Comparison of ENCODE assay signal across 17 cellular contexts in the genomic region with DNA sequence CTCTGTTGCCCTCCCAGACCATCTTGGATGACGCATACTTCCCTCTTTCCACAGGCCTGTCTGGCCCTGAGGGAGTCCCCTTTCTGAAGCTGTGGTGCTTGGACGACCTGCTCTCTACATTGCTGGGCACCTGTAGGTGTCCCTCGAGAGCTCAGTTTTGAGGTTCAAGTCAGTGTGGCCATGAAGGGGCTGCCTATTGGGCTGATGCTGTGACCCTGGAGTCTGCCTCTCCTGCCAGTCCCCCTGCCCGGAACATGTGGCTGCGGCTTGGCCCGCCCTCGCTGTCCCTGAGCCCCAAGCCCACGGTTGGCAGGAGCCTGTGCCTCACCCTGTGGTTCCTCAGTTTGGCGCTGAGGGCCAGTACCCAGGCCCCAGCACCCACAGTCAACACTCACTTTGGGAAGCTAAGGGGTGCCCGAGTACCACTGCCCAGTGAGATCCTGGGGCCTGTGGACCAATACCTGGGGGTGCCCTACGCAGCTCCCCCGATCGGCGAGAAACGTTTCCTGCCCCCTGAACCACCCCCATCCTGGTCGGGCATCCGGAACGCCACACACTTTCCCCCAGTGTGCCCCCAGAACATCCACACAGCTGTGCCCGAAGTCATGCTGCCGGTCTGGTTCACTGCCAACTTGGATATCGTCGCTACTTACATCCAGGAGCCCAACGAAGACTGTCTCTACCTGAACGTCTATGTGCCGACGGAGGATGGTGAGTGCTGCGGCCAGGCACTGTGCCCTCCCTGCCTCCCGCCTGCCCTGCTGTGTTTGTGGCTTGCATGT. TPM values are rescaled to one million over a fixed set of nuclear protein-coding genes. Genes with fewer than 3 reads are reported as not detected.
DNase-seq lines count a peak whose midpoint lies in the region; ATAC-seq, FAIRE-seq and TF ChIP-seq lines count a peak whose summit lies in the region.
"Had no signal": no experiment of that assay in that cellular context is flagged by ENCODE, and none has a peak within 500 bp of the region (broad histone marks: within the 10 kb centered on the region; RNA-seq: fewer than 3 reads in every experiment).

No MANE protein-coding gene starts in this region.

- no TSS peak for BruUV-seq in K562 (replicated peaks; lab: Mats Ljungman, UMichigan)

- intact Hi-C loops in K562 (cut with micrococcal nuclease): no loop called here

- 87% methylated on average over 13 of the region's 28 CpGs for WGBS in K562 (ENCODE audit: insufficient coverage, low coverage, missing lambda C conversion rate)

- H3K9ac ChIP-seq in K562 (ENCODE audit: insufficient read depth in 1 of 2, low read depth in 2 of 2, low read length in 2 of 2): peak overlapping the region in 1 of 2 experiments; percentile 58; a peak in 1 of 4 replicates

- ATAC-seq in K562 (0 out of 3 replicates have a peak, but pooled peaks have one; percentile 6), HG02571 (IDR thresholded peaks at IDR 0.05; ENCODE audit: unreplicated experiment) (no peak)
- ATAC-seq: activated CD8-positive, alpha-beta T cell treated with anti-CD3 and anti-CD28 coated beads for 36 hours; gastroesophageal sphincter; stimulated activated effector memory CD8-positive, alpha-beta T cell treated with anti-CD3 and anti-CD28 coated beads, Interleukin-12 subunit alpha, Interleukin-12 subunit beta, amount 100 ng/mL, for 72 hours had no signal

- TF ChIP-seq POLR2A in K562 (conservative IDR thresholded peaks at IDR 0.05): no peak

- H3K4me3 ChIP-seq in K562: no peak overlapping the region
- H3K4me3 ChIP-seq: A549, gastroesophageal sphincter, uterus had no signal

- DNase-seq in Ammon's horn (ENCODE audit: low spot score): peak; percentile 49
- DNase-seq in K562 (ENCODE audit: extremely low read depth in 1 of 4, low spot score in 3 of 4): no peak
- DNase-seq in NCI-H1417 treated with DMSO at 0.1 percent for 48 hours (lab: John Stamatoyannopoulos, UW): no peak
- DNase-seq: activated CD8-positive, alpha-beta T cell treated with anti-CD3 and anti-CD28 coated beads for 36 hours; activated effector memory CD4-positive, alpha-beta T cell treated with anti-CD3 and anti-CD28 coated beads, Interleukin-2, amount 50 U/mL, for 16 hours; COR-L47; NCI-H1694; NCI-H526 treated with DMSO at 0.1 percent for 48 hours; T1000; uterus had no signal

- in situ Hi-C loops in K562 (cut with MboI): no loop called here

- no peak for TF ChIP-seq RAD21 in K562 (CRISPR knock-in tag; conservative IDR thresholded peaks at IDR 0.05 in 1 of 2, IDR thresholded peaks at IDR 0.05 in 1 of 2)

- peaks cover 10 to 44% of the 10 kb centered on the region in 2 experiments; a peak in 4 of 5 replicates for H3K4me1 ChIP-seq in K562 (replicated peaks in 1 of 2; ENCODE audit: control insufficient read depth in 2 of 2, insufficient read depth in 2 of 2, low read length in 2 of 2)
- H3K4me1 ChIP-seq: uterus had no signal

- H3K27me3 ChIP-seq in K562 (ENCODE audit: control insufficient read depth in 2 of 2, insufficient read depth in 2 of 2, low read length in 2 of 2): no peaks in the 10 kb centered on the region
- H3K27me3 ChIP-seq: gastroesophageal sphincter, uterus had no signal

- H4K20me1 ChIP-seq in K562 (replicated peaks; ENCODE audit: control insufficient read depth, insufficient read depth, low read length): no peaks in the 10 kb centered on the region

- POLR2A ChIA-PET in K562 (lab: Yijun Ruan, JAX): interaction anchor here (0.5 kb wide), 1 partner anchor 104 kb away, joined by 3 read pairs; no protein-coding TSS in a partner anchor

- no peaks in the 10 kb centered on the region for H3K79me2 ChIP-seq in K562 (ENCODE audit: control insufficient read depth, insufficient read depth, low read length)

- H3K27ac ChIP-seq in K562 (ENCODE audit: extremely low read depth, low read depth, low read length): no peak overlapping the region
- H3K27ac ChIP-seq: A549, uterus had no signal

- H3K9me1 ChIP-seq in K562 (ENCODE audit: control insufficient read depth, insufficient read depth, low read length): no peaks in the 10 kb centered on the region

- no peak overlapping the region for H2AFZ ChIP-seq in K562 (ENCODE audit: low read depth, low read length)

- TF ChIP-seq EP300 in K562 (IDR thresholded peaks at IDR 0.05; ENCODE audit: low read length): no peak

- CTCF ChIA-PET in K562 (lab: Yijun Ruan, JAX; ENCODE audit: low intra/inter-chr PET ratio): no interaction called here

- peaks cover 7% of the 10 kb centered on the region; the same call in 2 of the 3 replicates for H3K36me3 ChIP-seq in K562 (ENCODE audit: control insufficient read depth, insufficient read depth, low read length)
- H3K36me3 ChIP-seq: uterus had no signal

- H3K4me2 ChIP-seq in K562 (ENCODE audit: insufficient read depth, low read length): no peak overlapping the region
- H3K4me2 ChIP-seq: A549 had no signal

- no peaks in the 10 kb centered on the region for H3K9me3 ChIP-seq in K562 (replicated peaks; ENCODE audit: control insufficient read depth, insufficient read depth, low read depth, low read length)
- H3K9me3 ChIP-seq: A549, gastroesophageal sphincter, uterus had no signal

- FAIRE-seq in K562 (lab: Jason Lieb, UNC): no peak
- FAIRE-seq: A549, endometrium had no signal

- TF ChIP-seq CTCF in K562 (IDR thresholded peaks at IDR 0.05 in 2 of 3, conservative IDR thresholded peaks at IDR 0.05 in 1 of 3; ENCODE audit: insufficient read depth in 2 of 3, low read depth in 1 of 3, low read length in 3 of 3): no peak

RNA-seq across cellular contexts. Expression of a gene that starts 3.0 kb away (rescaled TPM):
- total RNA-seq in K562 (2011; cell fraction: chromatin; rRNA removed; ENCODE audit: low replicate concordance): 5.1 and 6.6 TPM in 2 replicates
- 2.7 and 2.8 TPM in 2 replicates for total RNA-seq in K562 (2011; cell fraction: nucleolus; rRNA removed)
- total RNA-seq in K562 (2011; cell fraction: nucleoplasm; rRNA removed): 2.7 and 4.0 TPM in 2 replicates
- total RNA-seq in K562 (2014; rRNA removed) (0.05 and 0.12 TPM in 2 replicates), K562 (2014; rRNA removed; fragmentation: Illumina TruSeq; extraction: Trizol) (0.22 TPM in 2 replicates), K562 (2015; rRNA removed; fragmentation: Illumina TruSeq; extraction: Trizol) (0.23 and 0.25 TPM in 2 replicates), K562 (2021) (0.69 TPM in 2 replicates)
- polyA plus RNA-seq in K562 (2011; rRNA removed) (0.40 and 0.79 TPM in 2 replicates), K562 (2014; fragmentation: Illumina TruSeq; extraction: Trizol) (0.65 and 0.80 TPM in 2 replicates), K562 (2014; fragmentation: Nextera tagmentation; extraction: Ambion mirVana) (under 1 TPM; 0.03 to 0.11 TPM), K562 (2014; rRNA removed) (0.81 and 0.86 TPM in 2 replicates)
- polyA plus RNA-seq in K562 (2011; cell fraction: cytosol; rRNA removed): 0.53 and 0.58 TPM in 2 replicates
- 3.3 and 4.5 TPM in 2 replicates for polyA plus RNA-seq in K562 (2011; cell fraction: nucleus; rRNA removed)
- polyA plus RNA-seq in K562 (2012): 0.35 and 1.5 TPM in 2 replicates
- 0.42 TPM in 2 replicates for polyA minus RNA-seq in K562 (2011; rRNA and poly(A)+ RNA removed)
- polyA minus RNA-seq in K562 (2011; cell fraction: cytosol; rRNA and poly(A)+ RNA removed): 0.55 TPM in 1 of 2 replicates, not detected in the other
- polyA minus RNA-seq in K562 (2011; cell fraction: nucleus; rRNA and poly(A)+ RNA removed): 0.54 and 0.78 TPM in 2 replicates

RNA-seq across cellular contexts. Expression of a gene that starts 29.3 kb away (rescaled TPM):
- total RNA-seq in K562 (2011; cell fraction: chromatin; rRNA removed; ENCODE audit: low replicate concordance): 282 and 395 TPM in 2 replicates
- total RNA-seq in K562 (2011; cell fraction: nucleolus; rRNA removed): 116 and 125 TPM in 2 replicates
- total RNA-seq in K562 (2011; cell fraction: nucleoplasm; rRNA removed): 127 and 134 TPM in 2 replicates
- total RNA-seq in K562 (2014; rRNA removed): 18.4 and 23.1 TPM in 2 replicates
- 7.7 and 8.6 TPM in 2 replicates for total RNA-seq in K562 (2014; rRNA removed; fragmentation: Illumina TruSeq; extraction: Trizol)
- total RNA-seq in K562 (2015; rRNA removed; fragmentation: Illumina TruSeq; extraction: Trizol): 7.7 and 10.3 TPM in 2 replicates
- 47.3 and 49.7 TPM in 2 replicates for total RNA-seq in K562 (2021)
- polyA plus RNA-seq in K562 (2011; rRNA removed): 8.5 and 19.1 TPM in 2 replicates
- 11.3 and 12.0 TPM in 2 replicates for polyA plus RNA-seq in K562 (2011; cell fraction: cytosol; rRNA removed)
- 149 and 177 TPM in 2 replicates for polyA plus RNA-seq in K562 (2011; cell fraction: nucleus; rRNA removed)
- polyA plus RNA-seq in K562 (2012): 27.2 and 37.7 TPM in 2 replicates
- 26.7 and 31.0 TPM in 2 replicates for polyA plus RNA-seq in K562 (2014; fragmentation: Illumina TruSeq; extraction: Trizol)
- polyA plus RNA-seq in K562 (2014; fragmentation: Nextera tagmentation; extraction: Ambion mirVana): 1 to 10 TPM; 1.6 to 2.8 TPM
- 15.6 and 17.7 TPM in 2 replicates for polyA plus RNA-seq in K562 (2014; rRNA removed)
- polyA minus RNA-seq in K562 (2011; rRNA and poly(A)+ RNA removed): 26.7 and 27.1 TPM in 2 replicates
- polyA minus RNA-seq in K562 (2011; cell fraction: cytosol; rRNA and poly(A)+ RNA removed): 51.0 and 53.6 TPM in 2 replicates
- polyA minus RNA-seq in K562 (2011; cell fraction: nucleus; rRNA and poly(A)+ RNA removed): 58.2 and 76.0 TPM in 2 replicates

RNA-seq across cellular contexts. Expression of a gene that starts 36.3 kb away (rescaled TPM):
- 48.6 and 70.4 TPM in 2 replicates for total RNA-seq in K562 (2011; cell fraction: chromatin; rRNA removed; ENCODE audit: low replicate concordance)
- total RNA-seq in K562 (2011; cell fraction: nucleolus; rRNA removed): 91.1 and 92.7 TPM in 2 replicates
- 80.5 and 94.1 TPM in 2 replicates for total RNA-seq in K562 (2011; cell fraction: nucleoplasm; rRNA removed)
- total RNA-seq in K562 (2014; rRNA removed): 5.5 and 7.5 TPM in 2 replicates
- total RNA-seq in K562 (2014; rRNA removed; fragmentation: Illumina TruSeq; extraction: Trizol): 9.7 and 11.4 TPM in 2 replicates
- total RNA-seq in K562 (2015; rRNA removed; fragmentation: Illumina TruSeq; extraction: Trizol): 6.1 and 7.5 TPM in 2 replicates
- 18.0 and 19.7 TPM in 2 replicates for total RNA-seq in K562 (2021)
- polyA plus RNA-seq in K562 (2011; rRNA removed): 43.0 and 55.4 TPM in 2 replicates
- 91.9 and 138 TPM in 2 replicates for polyA plus RNA-seq in K562 (2011; cell fraction: cytosol; rRNA removed)
- 29.1 and 32.6 TPM in 2 replicates for polyA plus RNA-seq in K562 (2011; cell fraction: nucleus; rRNA removed)
- 17.7 and 27.6 TPM in 2 replicates for polyA plus RNA-seq in K562 (2012)
- 45.8 and 52.7 TPM in 2 replicates for polyA plus RNA-seq in K562 (2014; fragmentation: Illumina TruSeq; extraction: Trizol)
- polyA plus RNA-seq in K562 (2014; fragmentation: Nextera tagmentation; extraction: Ambion mirVana): 10 to 100 TPM; 17.4 to 27.4 TPM
- 23.9 and 25.8 TPM in 2 replicates for polyA plus RNA-seq in K562 (2014; rRNA removed)
- polyA minus RNA-seq in K562 (2011; rRNA and poly(A)+ RNA removed): 26.0 and 31.9 TPM in 2 replicates
- polyA minus RNA-seq in K562 (2011; cell fraction: cytosol; rRNA and poly(A)+ RNA removed): 13.8 and 14.3 TPM in 2 replicates
- 5.9 and 9.1 TPM in 2 replicates for polyA minus RNA-seq in K562 (2011; cell fraction: nucleus; rRNA and poly(A)+ RNA removed)
- total RNA-seq: renal cortical epithelial cell had no signal

RNA-seq across cellular contexts. Expression of a gene that starts 41.1 kb away (rescaled TPM):
- 2.9 and 8.8 TPM in 2 replicates for total RNA-seq in K562 (2011; cell fraction: chromatin; rRNA removed; ENCODE audit: low replicate concordance)
- total RNA-seq in K562 (2011; cell fraction: nucleolus; rRNA removed): 2.9 and 4.3 TPM in 2 replicates
- total RNA-seq in K562 (2011; cell fraction: nucleoplasm; rRNA removed): 3.2 and 7.9 TPM in 2 replicates
- total RNA-seq in K562 (2014; rRNA removed) (2.9 and 3.1 TPM in 2 replicates), K562 (2014; rRNA removed; fragmentation: Illumina TruSeq; extraction: Trizol) (2.4 and 3.0 TPM in 2 replicates), K562 (2015; rRNA removed; fragmentation: Illumina TruSeq; extraction: Trizol) (1.8 and 2.6 TPM in 2 replicates), K562 (2021) (1.8 and 2.0 TPM in 2 replicates)
- polyA plus RNA-seq in K562 (2011; rRNA removed) (0.77 and 1.9 TPM in 2 replicates), K562 (2014; fragmentation: Illumina TruSeq; extraction: Trizol) (1.4 TPM in 2 replicates), K562 (2014; fragmentation: Nextera tagmentation; extraction: Ambion mirVana) (1 to 10 TPM; 6.8 to 8.4 TPM), K562 (2014; rRNA removed) (0.36 and 3.9 TPM in 2 replicates)
- polyA plus RNA-seq in K562 (2011; cell fraction: cytosol; rRNA removed): 0.45 and 0.94 TPM in 2 replicates
- 2.4 TPM in 2 replicates for polyA plus RNA-seq in K562 (2011; cell fraction: nucleus; rRNA removed)
- 1.2 and 3.5 TPM in 2 replicates for polyA plus RNA-seq in K562 (2012)
- polyA minus RNA-seq in K562 (2011; rRNA and poly(A)+ RNA removed): 0.88 TPM in 1 of 2 replicates, not detected in the other
- not detected in 2 replicates for polyA minus RNA-seq in K562 (2011; cell fraction: cytosol; rRNA and poly(A)+ RNA removed)
- polyA minus RNA-seq in K562 (2011; cell fraction: nucleus; rRNA and poly(A)+ RNA removed): 2.0 TPM in 1 of 2 replicates, not detected in the other
- total RNA-seq: gastroesophageal sphincter, kidney epithelial cell, renal cortical epithelial cell had no signal
- polyA plus RNA-seq: A549 had no signal

RNA-seq across cellular contexts. Expression of a gene that starts 52.0 kb away (rescaled TPM):
- 3.0 and 4.6 TPM in 2 replicates for total RNA-seq in K562 (2011; cell fraction: chromatin; rRNA removed; ENCODE audit: low replicate concordance)
- total RNA-seq in K562 (2011; cell fraction: nucleolus; rRNA removed): 2.6 and 3.7 TPM in 2 replicates
- 3.4 and 4.9 TPM in 2 replicates for total RNA-seq in K562 (2011; cell fraction: nucleoplasm; rRNA removed)
- total RNA-seq in K562 (2014; rRNA removed) (11.5 and 12.8 TPM in 2 replicates), K562 (2014; rRNA removed; fragmentation: Illumina TruSeq; extraction: Trizol) (7.6 and 8.7 TPM in 2 replicates), K562 (2015; rRNA removed; fragmentation: Illumina TruSeq; extraction: Trizol) (6.4 and 8.5 TPM in 2 replicates), K562 (2021) (23.6 and 26.6 TPM in 2 replicates)
- polyA plus RNA-seq in K562 (2011; rRNA removed) (5.7 and 6.0 TPM in 2 replicates), K562 (2014; fragmentation: Illumina TruSeq; extraction: Trizol) (18.5 and 19.1 TPM in 2 replicates), K562 (2014; fragmentation: Nextera tagmentation; extraction: Ambion mirVana) (under 1 TPM; 0.13 to 0.14 TPM), K562 (2014; rRNA removed) (11.0 and 12.8 TPM in 2 replicates)
- polyA plus RNA-seq in K562 (2011; cell fraction: cytosol; rRNA removed): 8.8 and 15.6 TPM in 2 replicates
- polyA plus RNA-seq in K562 (2011; cell fraction: nucleus; rRNA removed): 4.5 and 8.3 TPM in 2 replicates
- polyA plus RNA-seq in K562 (2012): 11.1 and 14.8 TPM in 2 replicates
- polyA minus RNA-seq in K562 (2011; rRNA and poly(A)+ RNA removed): 2.8 TPM in 2 replicates
- 5.7 and 7.5 TPM in 2 replicates for polyA minus RNA-seq in K562 (2011; cell fraction: cytosol; rRNA and poly(A)+ RNA removed)
- 1.1 and 1.9 TPM in 2 replicates for polyA minus RNA-seq in K562 (2011; cell fraction: nucleus; rRNA and poly(A)+ RNA removed)
